11 cellular contexts compared by ENCODE assay signal in genomic region chr5:54703091-54703490, GRCh38.
DNase-seq lines count a peak whose midpoint lies in the region; ATAC-seq, FAIRE-seq and TF ChIP-seq lines count a peak whose summit lies in the region.
"Had no signal": no experiment of that assay in that cellular context is flagged by ENCODE, and none has a peak within 500 bp of the region (broad histone marks: within the 10 kb centered on the region; RNA-seq: fewer than 3 reads in every experiment).

No MANE protein-coding gene starts in this region.

- H3K4me1 Mint-ChIP-seq in chondrocyte (ENCODE audit: low read depth) = peaks cover 63% of the 10 kb centered on the region
- peaks cover 36% of the 10 kb centered on the region for H3K4me1 Mint-ChIP-seq in type B pancreatic cell (ENCODE audit: unreplicated experiment)

- no peak overlapping the region for H3K4me3 Mint-ChIP-seq in chondrocyte (ENCODE audit: unreplicated experiment)
- no peak overlapping the region for H3K4me3 Mint-ChIP-seq in type B pancreatic cell
- H3K4me3 Mint-ChIP-seq: naive thymus-derived CD4-positive, alpha-beta T cell; stimulated activated naive CD8-positive, alpha-beta T cell treated with anti-CD3 and anti-CD28 coated beads, Interleukin-15, Interleukin-2, amounts not matched to agents 100 ng/mL and 50 ng/mL, for 24 hours had no signal

- H3K27ac ChIP-seq in RWPE1 = no peak overlapping the region

- intact Hi-C loops in left colon (cut with DNase I, micrococcal nuclease) = no loop called here

- no peaks in the 10 kb centered on the region for H3K9me3 Mint-ChIP-seq in chondrocyte (ENCODE audit: low read depth)
- peaks cover 4% of the 10 kb centered on the region for H3K9me3 Mint-ChIP-seq in type B pancreatic cell
- H3K9me3 Mint-ChIP-seq: naive thymus-derived CD4-positive, alpha-beta T cell; stimulated activated naive CD8-positive, alpha-beta T cell treated with anti-CD3 and anti-CD28 coated beads, Interleukin-15, Interleukin-2, amounts not matched to agents 100 ng/mL and 50 ng/mL, for 24 hours had no signal

- TF ChIP-seq CTCF in chondrocyte (IDR thresholded peaks at IDR 0.05) (no peak), type B pancreatic cell (conservative IDR thresholded peaks at IDR 0.05) (no peak), RWPE1 (conservative IDR thresholded peaks at IDR 0.05; ENCODE audit: low read depth) (no peak)

- POLR2A ChIA-PET in RWPE1 (lab: Yijun Ruan, JAX; ENCODE audit: low non-redundant PET) = no interaction called here

- CTCF ChIA-PET in RWPE1 (lab: Yijun Ruan, JAX) = interaction anchor here (0.7 kb wide), 1 partner anchor 105 kb away, joined by 3 read pairs; no protein-coding TSS in a partner anchor

- no peaks in the 10 kb centered on the region for H3K36me3 Mint-ChIP-seq in chondrocyte (ENCODE audit: low read depth)
- H3K36me3 Mint-ChIP-seq in type B pancreatic cell = peaks cover 3% of the 10 kb centered on the region

- H3K27ac Mint-ChIP-seq in chondrocyte (ENCODE audit: unreplicated experiment) = peak overlapping the region; percentile 85
- peak overlapping the region; percentile 10 for H3K27ac Mint-ChIP-seq in type B pancreatic cell
- H3K27ac Mint-ChIP-seq: stimulated activated naive CD8-positive, alpha-beta T cell treated with anti-CD3 and anti-CD28 coated beads, Interleukin-15, Interleukin-2, amounts not matched to agents 100 ng/mL and 50 ng/mL, for 24 hours had no signal

- no peaks in the 10 kb centered on the region for H3K27me3 Mint-ChIP-seq in chondrocyte (ENCODE audit: low read depth)
- peaks cover 3% of the 10 kb centered on the region for H3K27me3 Mint-ChIP-seq in type B pancreatic cell
- H3K27me3 Mint-ChIP-seq: stimulated activated naive CD8-positive, alpha-beta T cell treated with anti-CD3 and anti-CD28 coated beads, Interleukin-15, Interleukin-2, amounts not matched to agents 100 ng/mL and 50 ng/mL, for 24 hours had no signal

- DNase-seq in HTR-8/SVneo (ENCODE audit: insufficient read length, low spot score) (peak; percentile 36), chondrocyte (ENCODE audit: low spot score) (no peak), kidney tubule cell (ENCODE audit: low spot score) (peak; percentile 87), type B pancreatic cell (ENCODE audit: extremely low spot score, unreplicated experiment) (no peak), middle frontal gyrus (ENCODE audit: extremely low spot score, low spot score) (no peak), RWPE1 (ENCODE audit: low spot score) (no peak), left colon (no peak)
- DNase-seq: naive thymus-derived CD4-positive, alpha-beta T cell; NCI-H2107 had no signal

- peak; percentile 60 for FAIRE-seq in HTR-8/SVneo (lab: Jason Lieb, UNC)

- ATAC-seq in HG03108 (IDR thresholded peaks at IDR 0.05; ENCODE audit: unreplicated experiment) (no peak), left colon (no peak)
- ATAC-seq: naive thymus-derived CD4-positive, alpha-beta T cell had no signal

Comparison
In these comparisons a context has a peak if more than half of its experiments do, and no peak if none do; other contexts are left out.
1. DNase-seq: peak in HTR-8/SVneo (single experiment) and kidney tubule cell (single experiment); none in chondrocyte (single experiment), type B pancreatic cell (single experiment), middle frontal gyrus (single experiment), RWPE1 (single experiment) and left colon (0 of 2).